1 cellular context compared by ENCODE assay signal in the genomic region with DNA sequence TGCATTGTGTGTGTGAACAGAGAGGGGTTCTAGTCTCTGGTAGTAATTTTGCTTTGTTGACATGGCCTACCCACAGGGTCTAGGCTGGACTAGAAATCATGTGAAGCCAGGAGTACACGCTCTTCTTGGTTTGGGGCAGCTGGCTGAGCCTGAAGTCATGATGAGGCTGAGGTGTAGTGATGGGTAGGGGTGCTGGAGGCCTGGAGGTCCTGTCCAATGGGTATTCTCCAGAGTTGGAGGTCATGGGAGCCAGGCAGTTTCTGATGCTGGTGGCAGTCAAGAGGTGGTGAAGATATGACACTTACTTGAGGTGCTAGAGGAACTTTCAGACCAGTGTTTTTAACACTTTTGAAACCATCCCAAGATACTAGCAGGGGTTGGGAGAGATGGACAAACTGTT.
TF ChIP-seq lines count a peak whose summit lies in the region.

No MANE protein-coding gene starts in this region.

TF ChIP-seq in GM12878, 131 proteins besides CTCF, POLR2A, EP300 and RAD21:
- TF ChIP-seq NBN (IDR thresholded peaks at IDR 0.05) (no peak), GATAD2B (conservative IDR thresholded peaks at IDR 0.05; ENCODE audit: low read depth) (no peak), SMAD5 (IDR thresholded peaks at IDR 0.05; ENCODE audit: low read depth) (no peak), SRF (IDR thresholded peaks at IDR 0.05; ENCODE audit: low read depth in 2 of 2, low read length in 2 of 2) (no peak), TCF3 (IDR thresholded peaks at IDR 0.05; ENCODE audit: borderline replicate concordance, insufficient read depth, low read depth, low read length) (no peak), HDAC6 (IDR thresholded peaks at IDR 0.05; ENCODE audit: unreplicated experiment) (no peak), ETV6 (conservative IDR thresholded peaks at IDR 0.05 in 1 of 2, IDR thresholded peaks at IDR 0.05 in 1 of 2; ENCODE audit: borderline replicate concordance in 1 of 2, low read depth in 1 of 2) (no peak), POU2F2 (IDR thresholded peaks at IDR 0.05; ENCODE audit: borderline replicate concordance, low read depth, low read length) (no peak), IKZF2 (IDR thresholded peaks at IDR 0.05) (no peak), MEF2A (IDR thresholded peaks at IDR 0.05; ENCODE audit: insufficient read depth, low read depth, low read length) (no peak), CBX3 (IDR thresholded peaks at IDR 0.05; ENCODE audit: borderline replicate concordance, low read depth) (no peak), ZNF384 (IDR thresholded peaks at IDR 0.05; ENCODE audit: borderline replicate concordance, low read depth, low read length) (no peak), MYC (IDR thresholded peaks at IDR 0.05; ENCODE audit: insufficient read depth, insufficient read length, insufficient replicate concordance, low read length, severe bottlenecking) (no peak), HDGF (IDR thresholded peaks at IDR 0.05) (no peak)
- TF ChIP-seq, protein P1, sequence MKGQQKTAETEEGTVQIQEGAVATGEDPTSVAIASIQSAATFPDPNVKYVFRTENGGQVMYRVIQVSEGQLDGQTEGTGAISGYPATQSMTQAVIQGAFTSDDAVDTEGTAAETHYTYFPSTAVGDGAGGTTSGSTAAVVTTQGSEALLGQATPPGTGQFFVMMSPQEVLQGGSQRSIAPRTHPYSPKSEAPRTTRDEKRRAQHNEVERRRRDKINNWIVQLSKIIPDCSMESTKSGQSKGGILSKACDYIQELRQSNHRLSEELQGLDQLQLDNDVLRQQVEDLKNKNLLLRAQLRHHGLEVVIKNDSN (IDR thresholded peaks at IDR 0.05; ENCODE audit: borderline replicate concordance, extremely low read length, insufficient read depth, low read depth, low read length): no peak
